Comparison of ENCODE assay signal across 29 cellular contexts in the genomic region with DNA sequence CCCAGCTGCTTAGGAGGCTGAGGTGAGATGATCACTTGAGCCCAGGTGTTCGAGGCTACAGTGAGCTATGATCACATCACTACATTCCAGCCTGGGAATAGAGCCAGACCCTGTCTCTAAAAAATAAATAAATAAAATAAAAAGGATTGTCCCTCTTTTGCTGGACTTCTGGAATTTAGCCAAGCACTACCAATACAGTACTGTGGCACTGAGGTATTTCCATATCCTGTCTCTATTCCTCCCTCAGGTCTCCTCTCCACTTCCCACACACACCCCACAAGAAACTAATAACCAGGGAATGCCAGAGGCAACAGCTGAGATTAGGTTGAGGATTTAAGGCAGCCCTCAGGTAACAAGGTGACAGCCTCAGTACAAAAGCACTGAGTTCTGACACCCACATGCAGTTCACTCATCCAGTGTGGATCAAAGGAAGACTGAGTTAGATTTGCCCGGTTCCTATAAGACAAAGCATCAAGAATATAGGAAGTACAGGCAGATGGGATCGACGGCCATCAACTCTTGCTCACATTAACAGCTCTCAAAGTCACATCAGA. TPM values are rescaled to one million over a fixed set of nuclear protein-coding genes. Genes with fewer than 3 reads are reported as not detected.
A peak's percentile ranks its signal among the peaks of the same experiment; 100 is the strongest.
DNase-seq lines count a peak whose midpoint lies in the region; TF ChIP-seq lines count a peak whose summit lies in the region.
"Had no signal": no experiment of that assay in that cellular context is flagged by ENCODE, and none has a peak within 500 bp of the region (broad histone marks: within the 10 kb centered on the region; RNA-seq: fewer than 3 reads in every experiment).

No MANE protein-coding gene starts in this region.

- no peak for TF ChIP-seq POLR2A in esophagus muscularis mucosa (IDR thresholded peaks at IDR 0.05; ENCODE audit: low read depth)

- no peaks in the 10 kb centered on the region for H3K27me3 ChIP-seq in esophagus muscularis mucosa
- H3K27me3 ChIP-seq: BE2C, esophagus squamous epithelium, foreskin keratinocyte, heart left ventricle, sigmoid colon, tibial nerve had no signal

- POLR2A ChIA-PET in GM10248 (lab: Yijun Ruan, JAX): no interaction called here

- DNase-seq in COR-L47 (lab: John Stamatoyannopoulos, UW) (peak; percentile 11), GM10248 (ENCODE audit: extremely low spot score) (no peak), NCI-H2196 (lab: John Stamatoyannopoulos, UW; ENCODE audit: unreplicated experiment) (peak; percentile 45), glomerular visceral epithelial cell (ENCODE audit: extremely low spot score) (peak; percentile 2), SK-N-DZ (ENCODE audit: low spot score) (no peak), esophagus muscularis mucosa (ENCODE audit: extremely low spot score) (no peak), UCSD-AML1 (lab: John Stamatoyannopoulos, UW; ENCODE audit: unreplicated experiment) (no peak)
- DNase-seq in activated CD8-positive, alpha-beta memory T cell treated with anti-CD3 and anti-CD28 coated beads for 24 hours: no peak
- DNase-seq: ACHN; activated CD4-positive, alpha-beta T cell treated with anti-CD3 and anti-CD28 coated beads, Interleukin-2, amount 50 U/mL, for 48 hours; activated CD4-positive, CD25-positive, alpha-beta regulatory T cell treated with anti-CD3 and anti-CD28 coated beads, Interleukin-2, amount 50 U/mL, for 72 hours; amniotic stem cell; BE2C; DMS53; esophagus squamous epithelium; GF-D8; heart left ventricle; islet precursor cell; midbrain; naive thymus-derived CD4-positive, alpha-beta T cell; NCI-H1436; NCI-H526; occipital lobe; sigmoid colon; stimulated activated CD4-positive, alpha-beta T cell treated with anti-CD3 and anti-CD28 coated beads, Interleukin-12 subunit alpha, Interleukin-12 subunit beta, amount 100 ng/mL, for 4 hours; stimulated activated CD4-positive, alpha-beta T cell treated with anti-CD3 and anti-CD28 coated beads, Interleukin-4, amount 100 ng/mL, for 1 hour had no signal

- peaks cover 6 to 17% (median 16%) of the 10 kb centered on the region in 4 donors for H3K4me1 ChIP-seq in esophagus muscularis mucosa
- H3K4me1 ChIP-seq: foreskin keratinocyte, prostate gland had no signal

- no peaks in the 10 kb centered on the region for H3K9me3 ChIP-seq in esophagus muscularis mucosa
- H3K9me3 ChIP-seq: BE2C, esophagus squamous epithelium, heart left ventricle, prostate gland, sigmoid colon, tibial nerve had no signal

- no peak for TF ChIP-seq EP300 in esophagus muscularis mucosa (IDR thresholded peaks at IDR 0.05)

- TF ChIP-seq CTCF in GM10248 (IDR thresholded peaks at IDR 0.05; ENCODE audit: control extremely low read depth, extremely low read depth, low read depth, missing control alignments) (peak; percentile 1), esophagus muscularis mucosa (IDR thresholded peaks at IDR 0.05) (no peak)

- intact Hi-C loops in esophagus muscularis mucosa (cut with DNase I): no loop called here

- H3K36me3 ChIP-seq in esophagus muscularis mucosa: no peaks in the 10 kb centered on the region
- H3K36me3 ChIP-seq: BE2C, esophagus squamous epithelium, heart left ventricle, prostate gland, sigmoid colon, tibial nerve had no signal

- 77% methylated on average over 4 of the region's 4 CpGs for WGBS in esophagus muscularis mucosa

- no peak overlapping the region for H3K4me3 ChIP-seq in esophagus muscularis mucosa
- H3K4me3 ChIP-seq: esophagus squamous epithelium, heart left ventricle, prostate gland, sigmoid colon, tibial nerve had no signal

- CTCF ChIA-PET in GM10248 (lab: Yijun Ruan, JAX): interaction anchor here (1.4 to 3.0 kb wide), 4 partner anchors 9 to 133 kb away, joined by 3 to 16 read pairs (median 6); no protein-coding TSS in a partner anchor

- no peak overlapping the region for H3K27ac ChIP-seq in esophagus muscularis mucosa (replicated peaks in 1 of 4)
- H3K27ac ChIP-seq: esophagus squamous epithelium, foreskin keratinocyte, heart left ventricle, prostate gland, sigmoid colon, tibial nerve had no signal

RNA-seq across cellular contexts. Expression of a gene that starts 4.5 kb away (rescaled TPM):
- 11.6 and 14.5 TPM in 2 replicates for polyA plus RNA-seq in SK-N-DZ (2014; cell fraction: cytosol; rRNA removed)
- polyA plus RNA-seq in SK-N-DZ (2014; cell fraction: nucleus; rRNA removed): 4.6 and 8.0 TPM in 2 replicates
- 10 to 100 TPM in 2 of 4 donors, 1 to 10 TPM in 2; 9.6 to 12.8 (median 10.5) TPM for total RNA-seq in esophagus muscularis mucosa

Comparison
In these comparisons a context has a peak if more than half of its experiments do, and no peak if none do; other contexts are left out.
1. DNase-seq: peak in COR-L47 (single experiment), NCI-H2196 (single experiment) and glomerular visceral epithelial cell (single experiment); none in GM10248 (single experiment), activated CD8-positive, alpha-beta memory T cell treated with anti-CD3 and anti-CD28 coated beads for 24 hours (single experiment), SK-N-DZ (single experiment), esophagus muscularis mucosa (single experiment) and UCSD-AML1 (single experiment).